In genomic region chr22:31497148-31497938, GRCh38 we compare ENCODE assay signal across 8 cellular contexts. TPM values are rescaled to one million over a fixed set of nuclear protein-coding genes. Genes with fewer than 3 reads are reported as not detected.
DNase-seq lines count a peak whose midpoint lies in the region; ATAC-seq and TF ChIP-seq lines count a peak whose summit lies in the region.

No MANE protein-coding gene starts in this region.

- H3K4me1 ChIP-seq in heart right ventricle (peaks cover 0 to 23% (median 17%) of the 10 kb centered on the region in 9 donors), lung (ENCODE audit: control insufficient read depth in 2 of 2, insufficient read depth in 2 of 2, low read length in 2 of 2) (peaks cover 0 to 2% of the 10 kb centered on the region in 2 donors), urinary bladder (ENCODE audit: insufficient read depth) (no peaks in the 10 kb centered on the region)

- H3K36me3 ChIP-seq in heart right ventricle (peaks cover 0 to 10% (median 0%) of the 10 kb centered on the region in 9 donors), lung (ENCODE audit: control insufficient read depth in 2 of 2, insufficient read depth in 2 of 2, low read length in 2 of 2) (peaks cover 0 to 2% of the 10 kb centered on the region in 2 donors), urinary bladder (ENCODE audit: insufficient read depth) (no peaks in the 10 kb centered on the region)

- in situ Hi-C loops in astrocyte of the cerebellum (cut with HindIII; ENCODE audit: low sequenced_read_pairs) = no loop called here

- peak overlapping the region in 5 of 10 donors; percentile 74 to 88 (median 76) for H3K27ac ChIP-seq in heart right ventricle
- H3K27ac ChIP-seq in lung (ENCODE audit: low read depth in 1 of 2, low read length in 1 of 2) = peak overlapping the region in 1 of 2 donors; percentile 81
- H3K27ac ChIP-seq in urinary bladder (ENCODE audit: low read depth) = no peak overlapping the region

- TF ChIP-seq CTCF in heart right ventricle (IDR thresholded peaks at IDR 0.05) (no peak), astrocyte of the cerebellum (IDR thresholded peaks at IDR 0.05; ENCODE audit: low read depth, low read length, missing control alignments) (no peak), lung (IDR thresholded peaks at IDR 0.05; ENCODE audit: control extremely low read depth, extremely low read depth) (no peak)

- 86 to 96% methylated on average over 10 of the region's 10 CpGs for WGBS in heart right ventricle, 2 donors
- WGBS in lung, 2 donors = 67 to 68% methylated on average over 10 of the region's 10 CpGs
- WGBS in urinary bladder = 83% methylated on average over 10 of the region's 10 CpGs

- H3K9me3 ChIP-seq in heart right ventricle = peaks cover 0 to 6% (median 0%) of the 10 kb centered on the region in 11 donors
- no peaks in the 10 kb centered on the region for H3K9me3 ChIP-seq in lung (ENCODE audit: control insufficient read depth in 2 of 2, insufficient read depth in 1 of 2, low read length in 1 of 2)

- H3K27me3 ChIP-seq in heart right ventricle = no peaks in the 10 kb centered on the region
- no peaks in the 10 kb centered on the region for H3K27me3 ChIP-seq in lung (ENCODE audit: control insufficient read depth, insufficient read depth)

- intact Hi-C loops in heart right ventricle (cut with DNase I) (loop anchor here in 2 of 10 donors (10.0 kb wide), 1 partner anchor 153 kb away; the partner anchor contains the start of gene PATZ1 (in 2 of the 2)), left cardiac atrium (cut with DNase I) (loop anchor here in 1 of 2 donors (10.0 kb wide), 1 partner anchor 153 kb away; the partner anchor contains the start of gene PATZ1)

- ATAC-seq in heart right ventricle (no peak), left cardiac atrium (no peak), lung (ENCODE audit: insufficient read depth, low FRiP score) (no peak), left lobe of liver (no peak)

- DNase-seq in heart right ventricle = no peak
- DNase-seq in left cardiac atrium = no peak
- no peak for DNase-seq in astrocyte of the cerebellum (ENCODE audit: low read depth)
- DNase-seq in lung (ENCODE audit: low spot score) = no peak
- no peak for DNase-seq in SKM-1 (lab: John Stamatoyannopoulos, UW; ENCODE audit: unreplicated experiment)
- no peak for DNase-seq in AML-193 (lab: John Stamatoyannopoulos, UW)
- DNase-seq in left lobe of liver (ENCODE audit: low spot score) = no peak

- peak overlapping the region; percentile 70 to 96 (median 84) for H3K4me3 ChIP-seq in heart right ventricle
- peak overlapping the region; percentile 57 for H3K4me3 ChIP-seq in astrocyte of the cerebellum (ENCODE audit: low read depth, low read length)
- H3K4me3 ChIP-seq in lung = peak overlapping the region; percentile 75
- H3K4me3 ChIP-seq in urinary bladder (ENCODE audit: low read depth, low read length) = peak overlapping the region; percentile 68

RNA-seq across cellular contexts. Expression of gene SFI1, which starts 1.0 kb away (rescaled TPM):
- total RNA-seq in heart right ventricle (10 to 100 TPM in 1 of 10 donors, 1 to 10 TPM in 9; 6.1 to 12.1 (median 7.3) TPM), left cardiac atrium (1 to 10 TPM; 8.2 to 9.9 TPM), lung (10 to 100 TPM; 34.2 to 46.0 TPM), urinary bladder (22.7 TPM), left lobe of liver (7.6 TPM)
- polyA plus RNA-seq in heart right ventricle (10 to 100 TPM in 1 of 2 donors, 1 to 10 TPM in 1; 4.7 to 20.1 TPM), lung (10 to 100 TPM; 14.0 to 31.2 TPM), urinary bladder (14.6 TPM)

RNA-seq across cellular contexts. Expression of gene EIF4ENIF1, which starts 7.7 kb away (rescaled TPM):
- 10 to 100 TPM; 20.3 to 31.9 (median 22.7) TPM for total RNA-seq in heart right ventricle
- 10 to 100 TPM in 1 of 2 donors, 1 to 10 TPM in 1; 9.0 to 10.3 TPM for polyA plus RNA-seq in heart right ventricle
- total RNA-seq in left cardiac atrium = 10 to 100 TPM; 21.8 to 24.7 TPM
- 10 to 100 TPM; 14.3 to 25.5 TPM for total RNA-seq in lung
- 10 to 100 TPM in 1 of 2 donors, 1 to 10 TPM in 1; 9.3 to 12.9 TPM for polyA plus RNA-seq in lung
- total RNA-seq in urinary bladder = 11.1 TPM
- 25.3 TPM for polyA plus RNA-seq in urinary bladder
- total RNA-seq in left lobe of liver = 8.9 TPM
